Comparison of ENCODE assay signal across 9 cellular contexts in genomic region chr1:185238447-185238846, GRCh38.
DNase-seq lines count a peak whose midpoint lies in the region; ATAC-seq and TF ChIP-seq lines count a peak whose summit lies in the region.
"Had no signal": no experiment of that assay in that cellular context is flagged by ENCODE, and none has a peak within 500 bp of the region (broad histone marks: within the 10 kb centered on the region; RNA-seq: fewer than 3 reads in every experiment).

No MANE protein-coding gene starts in this region.

- H3K36me3 Mint-ChIP-seq in CD14-positive monocyte, result peaks cover 0 to 6% of the 10 kb centered on the region in 2 donors

- intact Hi-C loops in CD14-positive monocyte (cut with micrococcal nuclease) (no loop called here), adrenal gland (cut with DNase I) (no loop called here)

- H3K36me3 ChIP-seq in adrenal gland (replicated peaks in 1 of 2) (no peaks in the 10 kb centered on the region), liver (ENCODE audit: control insufficient read depth in 4 of 4, insufficient read depth in 3 of 4, low read depth in 1 of 4, low read length in 3 of 4) (no peaks in the 10 kb centered on the region)

- TF ChIP-seq RAD21 in liver (IDR thresholded peaks at IDR 0.05), result peak; percentile 70 to 71

- TF ChIP-seq POLR2A in adrenal gland (IDR thresholded peaks at IDR 0.05), result no peak

- H3K9ac ChIP-seq in liver (ENCODE audit: low read depth in 1 of 2, low read length in 2 of 2), result no peak overlapping the region

- H3K9me3 ChIP-seq in adrenal gland (replicated peaks in 1 of 3) (no peaks in the 10 kb centered on the region), liver (ENCODE audit: control insufficient read depth in 4 of 4, low read length in 3 of 4) (no peaks in the 10 kb centered on the region)

- H3K4me3 ChIP-seq in adrenal gland, result no peak overlapping the region
- no peak overlapping the region for H3K4me3 ChIP-seq in liver (ENCODE audit: low read depth in 1 of 3, low read length in 3 of 3)
- H3K4me3 ChIP-seq: skin epidermis had no signal

- peaks cover 0 to 8% (median 0%) of the 10 kb centered on the region in 7 donors for H3K9me3 Mint-ChIP-seq in CD14-positive monocyte

- H3K27ac ChIP-seq in adrenal gland (no peak overlapping the region), liver (ENCODE audit: low read depth in 1 of 2, low read length in 2 of 2) (no peak overlapping the region)
- H3K27ac ChIP-seq: skin epidermis had no signal

- no peaks in the 10 kb centered on the region for H3K27me3 Mint-ChIP-seq in CD14-positive monocyte (ENCODE audit: low read depth in 3 of 3)

- H3K27ac Mint-ChIP-seq in CD14-positive monocyte, result no peak overlapping the region

- WGBS in adrenal gland, 4 donors, result 57 to 85% (median 67%) methylated on average over 1 of the region's 1 CpG
- 56% methylated on average over 1 of the region's 1 CpG for WGBS in liver

- no peaks in the 10 kb centered on the region for H3K4me1 Mint-ChIP-seq in CD14-positive monocyte

- no peaks in the 10 kb centered on the region for H3K4me1 ChIP-seq in adrenal gland (replicated peaks in 1 of 2)
- H3K4me1 ChIP-seq in liver (ENCODE audit: control insufficient read depth in 4 of 4, insufficient read depth in 4 of 4, low read length in 3 of 4), result no peaks in the 10 kb centered on the region

- ATAC-seq in GM18873 (IDR thresholded peaks at IDR 0.05; ENCODE audit: low FRiP score, unreplicated experiment) (no peak), GM19452 (IDR thresholded peaks at IDR 0.05; ENCODE audit: unreplicated experiment) (no peak)

- peak; percentile 49 for TF ChIP-seq CTCF in CD14-positive monocyte (IDR thresholded peaks at IDR 0.05)
- peak in 4 of 6 experiments; percentile 5 to 33 (median 30) for TF ChIP-seq CTCF in adrenal gland (IDR thresholded peaks at IDR 0.05)
- TF ChIP-seq CTCF in liver (IDR thresholded peaks at IDR 0.05; ENCODE audit: low read depth, low read length, missing input control), result peak; percentile 33

- DNase-seq in CD14-positive monocyte (ENCODE audit: low spot score), result no peak
- peak; percentile 32 for DNase-seq in HCEC 1CT
- DNase-seq in adrenal gland, result no peak
- DNase-seq in kidney glomerular epithelial cell (lab: John Stamatoyannopoulos, UW), result no peak
- no peak for DNase-seq in NCI-H2107 treated with DMSO at 0.1 percent for 48 hours (lab: John Stamatoyannopoulos, UW; ENCODE audit: unreplicated experiment)

- H3K4me3 Mint-ChIP-seq in CD14-positive monocyte, result no peak overlapping the region

- no peaks in the 10 kb centered on the region for H3K27me3 ChIP-seq in adrenal gland
- no peaks in the 10 kb centered on the region for H3K27me3 ChIP-seq in liver (ENCODE audit: control insufficient read depth in 4 of 4, insufficient read depth in 4 of 4, low read length in 3 of 4)

TF ChIP-seq in liver, 16 proteins besides CTCF, POLR2A, EP300 and RAD21:
- TF ChIP-seq REST (IDR thresholded peaks at IDR 0.05) (no peak), JUND (IDR thresholded peaks at IDR 0.05) (no peak), FOXA2 (IDR thresholded peaks at IDR 0.05) (no peak), FOXA1 (IDR thresholded peaks at IDR 0.05) (no peak), HNF4A (conservative IDR thresholded peaks at IDR 0.05) (no peak), RXRA (IDR thresholded peaks at IDR 0.05) (no peak), EGR1 (IDR thresholded peaks at IDR 0.05; ENCODE audit: low read depth in 2 of 2) (no peak), GABPA (IDR thresholded peaks at IDR 0.05 in 1 of 2, conservative IDR thresholded peaks at IDR 0.05 in 1 of 2) (no peak), HNF4G (IDR thresholded peaks at IDR 0.05) (no peak), NR2F2 (IDR thresholded peaks at IDR 0.05) (no peak), YY1 (IDR thresholded peaks at IDR 0.05) (no peak), TAF1 (conservative IDR thresholded peaks at IDR 0.05) (no peak), SP1 (IDR thresholded peaks at IDR 0.05) (no peak)
- TF ChIP-seq, protein P1, sequence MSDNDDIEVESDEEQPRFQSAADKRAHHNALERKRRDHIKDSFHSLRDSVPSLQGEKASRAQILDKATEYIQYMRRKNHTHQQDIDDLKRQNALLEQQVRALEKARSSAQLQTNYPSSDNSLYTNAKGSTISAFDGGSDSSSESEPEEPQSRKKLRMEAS (IDR thresholded peaks at IDR 0.05), result no peak
- TF ChIP-seq, protein P2, sequence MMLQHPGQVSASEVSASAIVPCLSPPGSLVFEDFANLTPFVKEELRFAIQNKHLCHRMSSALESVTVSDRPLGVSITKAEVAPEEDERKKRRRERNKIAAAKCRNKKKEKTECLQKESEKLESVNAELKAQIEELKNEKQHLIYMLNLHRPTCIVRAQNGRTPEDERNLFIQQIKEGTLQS (IDR thresholded peaks at IDR 0.05), result no peak
- TF ChIP-seq, protein P3, sequence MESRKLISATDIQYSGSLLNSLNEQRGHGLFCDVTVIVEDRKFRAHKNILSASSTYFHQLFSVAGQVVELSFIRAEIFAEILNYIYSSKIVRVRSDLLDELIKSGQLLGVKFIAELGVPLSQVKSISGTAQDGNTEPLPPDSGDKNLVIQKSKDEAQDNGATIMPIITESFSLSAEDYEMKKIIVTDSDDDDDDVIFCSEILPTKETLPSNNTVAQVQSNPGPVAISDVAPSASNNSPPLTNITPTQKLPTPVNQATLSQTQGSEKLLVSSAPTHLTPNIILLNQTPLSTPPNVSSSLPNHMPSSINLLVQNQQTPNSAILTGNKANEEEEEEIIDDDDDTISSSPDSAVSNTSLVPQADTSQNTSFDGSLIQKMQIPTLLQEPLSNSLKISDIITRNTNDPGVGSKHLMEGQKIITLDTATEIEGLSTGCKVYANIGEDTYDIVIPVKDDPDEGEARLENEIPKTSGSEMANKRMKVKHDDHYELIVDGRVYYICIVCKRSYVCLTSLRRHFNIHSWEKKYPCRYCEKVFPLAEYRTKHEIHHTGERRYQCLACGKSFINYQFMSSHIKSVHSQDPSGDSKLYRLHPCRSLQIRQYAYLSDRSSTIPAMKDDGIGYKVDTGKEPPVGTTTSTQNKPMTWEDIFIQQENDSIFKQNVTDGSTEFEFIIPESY (IDR thresholded peaks at IDR 0.05), result no peak
